Comparison of ENCODE assay signal across 8 cellular contexts in genomic region chr5:150544606-150545219, GRCh38. TPM values are rescaled to one million over a fixed set of nuclear protein-coding genes. Genes with fewer than 3 reads are reported as not detected.
DNase-seq lines count a peak whose midpoint lies in the region; ATAC-seq, FAIRE-seq and TF ChIP-seq lines count a peak whose summit lies in the region.

No MANE protein-coding gene starts in this region.

- H3K9ac ChIP-seq in mesendoderm (ENCODE audit: low read length): no peak overlapping the region

- H2AK5ac ChIP-seq in mesendoderm (ENCODE audit: low read length): no peak overlapping the region

- FAIRE-seq in GM12891 (lab: Jason Lieb, UNC): peak; percentile 86

- ATAC-seq in HG02852 (IDR thresholded peaks at IDR 0.05; ENCODE audit: unreplicated experiment): peak; percentile 84

- WGBS in mesendoderm (ENCODE audit: extremely low coverage, insufficient coverage, low lambda C conversion rate): no CpG with 5 or more reads among the region's 8 CpGs

- no peak overlapping the region for H3K4ac ChIP-seq in mesendoderm (ENCODE audit: low read depth, low read length)

- no peak overlapping the region for H3K4me2 ChIP-seq in mesendoderm (ENCODE audit: low read length)

- H4K5ac ChIP-seq in mesendoderm (ENCODE audit: low read length): no peak overlapping the region

- peaks cover 21% of the 10 kb centered on the region for H3K36me3 ChIP-seq in mesendoderm (ENCODE audit: control insufficient read depth, insufficient read depth, low read length)

- DNase-seq in 8988T (peak; percentile 93), GM12891 (ENCODE audit: insufficient read length, low spot score) (peak; percentile 96), NCI-H460 (ENCODE audit: extremely low read depth, low read depth) (peak; percentile 72), mesendoderm (peak; percentile 91)
- DNase-seq in activated CD4-positive, alpha-beta T cell treated with anti-CD3 and anti-CD28 coated beads, Interleukin-2, amount 50 U/mL, for 48 hours: peak; percentile 72 to 77
- peak; percentile 33 for DNase-seq in effector CD8-positive, alpha-beta T cell (lab: John Stamatoyannopoulos, UW)
- peak; percentile 8 to 20 for DNase-seq in stimulated activated CD8-positive, alpha-beta memory T cell treated with anti-CD3 and anti-CD28 coated beads, Interleukin-7, amount 100 ng/mL, for 1 hour (ENCODE audit: low read depth in 2 of 2)

- H2BK5ac ChIP-seq in mesendoderm (ENCODE audit: low read length): no peak overlapping the region

- H3K23ac ChIP-seq in mesendoderm (ENCODE audit: low read length): no peak overlapping the region

- no peaks in the 10 kb centered on the region for H3K79me1 ChIP-seq in mesendoderm (ENCODE audit: low read length)

- H2BK15ac ChIP-seq in mesendoderm (replicated peaks; ENCODE audit: low read depth): no peak overlapping the region

- TF ChIP-seq POLR2A in GM12891 (IDR thresholded peaks at IDR 0.05; ENCODE audit: low read depth, low read length): no peak

- no peak overlapping the region for H4K8ac ChIP-seq in mesendoderm (ENCODE audit: low read depth, low read length)

- no peaks in the 10 kb centered on the region for H3K79me2 ChIP-seq in mesendoderm (ENCODE audit: control insufficient read depth, insufficient read depth, low read length)

- H3K4me1 ChIP-seq in mesendoderm (ENCODE audit: control insufficient read depth, low read depth, low read length): peaks cover 1% of the 10 kb centered on the region

- H3K18ac ChIP-seq in mesendoderm (ENCODE audit: low read length): no peak overlapping the region

- H2BK120ac ChIP-seq in mesendoderm (ENCODE audit: low read depth, low read length): no peak overlapping the region

- no peaks in the 10 kb centered on the region for H3K27me3 ChIP-seq in mesendoderm (ENCODE audit: insufficient read depth, low read length, poor library complexity)

- no peak overlapping the region for H3K56ac ChIP-seq in mesendoderm (ENCODE audit: low read length)

- no peak overlapping the region for H3K4me3 ChIP-seq in mesendoderm (ENCODE audit: low read length)

- H3K27ac ChIP-seq in mesendoderm (ENCODE audit: low read depth, low read length): no peak overlapping the region

TF ChIP-seq in GM12891, 5 proteins besides CTCF, POLR2A, EP300 and RAD21:
- no peak for TF ChIP-seq POLR2AphosphoS5 (IDR thresholded peaks at IDR 0.05; ENCODE audit: low read depth, low read length)
- no peak for TF ChIP-seq SPI1 (IDR thresholded peaks at IDR 0.05; ENCODE audit: low read depth, low read length)
- no peak for TF ChIP-seq PAX5 (IDR thresholded peaks at IDR 0.05; ENCODE audit: insufficient read depth, low read length, severe bottlenecking)
- TF ChIP-seq TAF1 (IDR thresholded peaks at IDR 0.05; ENCODE audit: low read depth, low read length): no peak
- no peak for TF ChIP-seq POU2F2 (IDR thresholded peaks at IDR 0.05; ENCODE audit: low read depth, low read length)

RNA-seq across cellular contexts. Expression of gene NDST1, which starts 36.8 kb away (rescaled TPM):
- 11.7 TPM for polyA plus RNA-seq in GM12891 (2012; ENCODE audit: low read depth, missing spikeins)
- total RNA-seq in NCI-H460 (2014; rRNA removed; shearing (Covaris generic)): 19.5 and 20.8 TPM in 2 replicates
- polyA plus RNA-seq in NCI-H460 (2014; cell fraction: nucleus; rRNA removed): 13.7 and 39.2 TPM in 2 replicates
- polyA plus RNA-seq in mesendoderm (2013, experiment 1 of 2): 36.0 TPM
- 34.9 TPM for polyA plus RNA-seq in mesendoderm (2013, experiment 2 of 2)

Comparison
In these comparisons a context has a peak if more than half of its experiments do, and no peak if none do; other contexts are left out.
1. DNase-seq: peak in every context shown above with its lines; median percentile 96 in GM12891; 93 in 8988T; 91 in mesendoderm; 74 in activated CD4-positive, alpha-beta T cell treated with anti-CD3 and anti-CD28 coated beads, Interleukin-2, amount 50 U/mL, for 48 hours; 72 in NCI-H460; 33 in effector CD8-positive, alpha-beta T cell; 14 in stimulated activated CD8-positive, alpha-beta memory T cell treated with anti-CD3 and anti-CD28 coated beads, Interleukin-7, amount 100 ng/mL, for 1 hour.